1 cellular context compared by ENCODE assay signal in the genomic region with DNA sequence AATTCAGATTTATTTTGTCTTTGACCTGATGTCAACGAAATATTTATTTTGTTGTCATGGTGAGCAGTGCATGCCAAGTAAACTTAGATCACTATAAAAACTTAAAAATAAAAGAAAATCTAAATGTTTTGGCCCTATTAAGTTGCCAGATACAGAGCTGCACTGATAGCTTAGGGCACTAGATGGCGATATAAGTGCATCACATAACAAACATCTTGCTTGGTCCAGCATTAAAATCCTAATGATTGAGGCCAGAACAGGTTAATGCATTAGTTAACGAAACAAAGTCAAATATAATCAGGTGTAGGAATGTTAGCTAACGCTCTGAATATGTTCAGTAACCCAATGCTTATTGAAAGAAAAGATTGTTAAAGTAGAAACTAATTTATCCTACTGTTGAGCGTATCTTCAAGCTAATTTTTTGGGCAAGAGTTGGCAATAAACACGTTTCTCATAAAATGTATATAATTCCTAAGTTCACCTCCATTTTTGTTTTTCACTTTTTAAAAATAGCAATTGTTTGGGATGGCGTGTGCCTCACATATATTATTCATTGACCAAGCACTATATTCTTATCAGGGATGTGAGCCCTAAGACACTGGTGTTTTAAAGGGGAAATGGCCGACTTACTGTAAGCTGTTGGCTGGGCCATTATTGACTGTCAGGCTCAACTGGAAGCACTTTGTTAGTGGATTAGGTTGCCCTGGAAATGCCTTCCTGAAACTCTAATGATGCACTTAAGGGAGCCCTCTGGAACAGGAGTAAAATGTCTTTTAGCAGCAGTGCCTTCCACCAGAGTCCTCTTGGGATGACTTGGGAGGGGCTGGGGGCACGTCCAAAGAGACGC.
TF ChIP-seq lines count a peak whose summit lies in the region.

No MANE protein-coding gene starts in this region.

TF ChIP-seq in GM12878, 131 proteins besides CTCF, POLR2A, EP300 and RAD21:
- peak; percentile 75 for TF ChIP-seq SMC3 (IDR thresholded peaks at IDR 0.05; ENCODE audit: borderline replicate concordance, low read length)
- no peak for TF ChIP-seq ZNF24 (IDR thresholded peaks at IDR 0.05)
